ENCODE assay signal across 1 cellular context in genomic region chr17:74430706-74431567, GRCh38.
A peak's percentile ranks its signal among the peaks of the same experiment; 100 is the strongest.
TF ChIP-seq lines count a peak whose summit lies in the region.

No MANE protein-coding gene starts in this region.

TF ChIP-seq in K562, 482 proteins besides CTCF, POLR2A, EP300 and RAD21 (continued from another document):
- TF ChIP-seq ARID4B (CRISPR knock-in tag; IDR thresholded peaks at IDR 0.05) (peak; percentile 69; the same call in 1 of the 2 replicates), CSDE1 (IDR thresholded peaks at IDR 0.05) (no peak), ZNF217 (CRISPR knock-in tag; IDR thresholded peaks at IDR 0.05) (no peak), L3MBTL2 (IDR thresholded peaks at IDR 0.05) (no peak), ZNF696 (CRISPR knock-in tag; conservative IDR thresholded peaks at IDR 0.05) (no peak), JUND (IDR thresholded peaks at IDR 0.05; ENCODE audit: borderline replicate concordance, low read depth, low read length) (peak; percentile 79), JUND (tag; IDR thresholded peaks at IDR 0.05; ENCODE audit: borderline replicate concordance, low read depth, low read length) (peak; percentile 57; the same call in 1 of the 3 replicates), MEF2D (tag; conservative IDR thresholded peaks at IDR 0.05; ENCODE audit: low read depth) (no peak), ZFP30 (CRISPR knock-in tag; IDR thresholded peaks at IDR 0.05; ENCODE audit: borderline replicate concordance) (no peak), RHOXF2B (CRISPR knock-in tag; conservative IDR thresholded peaks at IDR 0.05) (no peak), STAG1 (CRISPR knock-in tag; IDR thresholded peaks at IDR 0.05; ENCODE audit: borderline replicate concordance) (no peak), ZNF764 (CRISPR knock-in tag; IDR thresholded peaks at IDR 0.05; ENCODE audit: low read depth) (no peak), MIER1 (IDR thresholded peaks at IDR 0.05; ENCODE audit: low read depth) (no peak), TCF3 (CRISPR knock-in tag; IDR thresholded peaks at IDR 0.05) (no peak), NFE2 (IDR thresholded peaks at IDR 0.05; ENCODE audit: low read depth) (no peak), ZNF146 (CRISPR knock-in tag; IDR thresholded peaks at IDR 0.05; ENCODE audit: unreplicated experiment) (no peak), ZNF407 (IDR thresholded peaks at IDR 0.05; ENCODE audit: low read depth) (no peak), PHB (CRISPR knock-in tag; IDR thresholded peaks at IDR 0.05) (no peak), ZNF3 (CRISPR knock-in tag; IDR thresholded peaks at IDR 0.05) (no peak), PTBP1 (IDR thresholded peaks at IDR 0.05; ENCODE audit: low read depth, low read length) (no peak), TCFL5 (CRISPR knock-in tag; conservative IDR thresholded peaks at IDR 0.05) (no peak), EGR1 (conservative IDR thresholded peaks at IDR 0.05) (peak; percentile 49), MTA1 (IDR thresholded peaks at IDR 0.05; ENCODE audit: borderline replicate concordance) (no peak), ZNF408 (CRISPR knock-in tag; IDR thresholded peaks at IDR 0.05; ENCODE audit: low read depth) (no peak), CTBP1 (IDR thresholded peaks at IDR 0.05; ENCODE audit: borderline replicate concordance) (peak; percentile 10; the same call in 1 of the 2 replicates), SREBF2 (CRISPR knock-in tag; IDR thresholded peaks at IDR 0.05) (no peak), ZNF589 (CRISPR knock-in tag; IDR thresholded peaks at IDR 0.05; ENCODE audit: low read depth) (no peak), KDM5B (IDR thresholded peaks at IDR 0.05; ENCODE audit: insufficient replicate concordance, low read depth, low read length) (no peak), EHMT2 (IDR thresholded peaks at IDR 0.05) (no peak), NFRKB (IDR thresholded peaks at IDR 0.05; ENCODE audit: low read depth) (no peak), MEF2A (IDR thresholded peaks at IDR 0.05; ENCODE audit: control insufficient read depth, low read depth, low read length) (no peak), C11orf30 (IDR thresholded peaks at IDR 0.05; ENCODE audit: low read depth) (no peak), CHD2 (IDR thresholded peaks at IDR 0.05; ENCODE audit: low read depth, low read length) (no peak), ELF1 (tag; IDR thresholded peaks at IDR 0.05) (no peak), GATA2 (CRISPR knock-in tag; IDR thresholded peaks at IDR 0.05) (no peak), NR4A1 (CRISPR knock-in tag; IDR thresholded peaks at IDR 0.05) (no peak), NR4A1 (tag; IDR thresholded peaks at IDR 0.05) (no peak), ETV5 (CRISPR knock-in tag; IDR thresholded peaks at IDR 0.05; ENCODE audit: low read depth) (peak; percentile 4; the same call in 1 of the 2 replicates), PHB2 (IDR thresholded peaks at IDR 0.05; ENCODE audit: low read depth) (no peak), ZNF197 (CRISPR knock-in tag; IDR thresholded peaks at IDR 0.05; ENCODE audit: low read depth) (no peak), NFIX (CRISPR knock-in tag; IDR thresholded peaks at IDR 0.05; ENCODE audit: low read depth) (no peak), SRSF7 (optimal IDR thresholded peaks at IDR 0.05; ENCODE audit: low read depth, low read length) (no peak), THRAP3 (IDR thresholded peaks at IDR 0.05; ENCODE audit: borderline replicate concordance) (no peak), HMGN3 (IDR thresholded peaks at IDR 0.05; ENCODE audit: borderline replicate concordance, extremely low read depth, insufficient read length, low read depth, low read length) (no peak)
- TF ChIP-seq, protein P1, sequence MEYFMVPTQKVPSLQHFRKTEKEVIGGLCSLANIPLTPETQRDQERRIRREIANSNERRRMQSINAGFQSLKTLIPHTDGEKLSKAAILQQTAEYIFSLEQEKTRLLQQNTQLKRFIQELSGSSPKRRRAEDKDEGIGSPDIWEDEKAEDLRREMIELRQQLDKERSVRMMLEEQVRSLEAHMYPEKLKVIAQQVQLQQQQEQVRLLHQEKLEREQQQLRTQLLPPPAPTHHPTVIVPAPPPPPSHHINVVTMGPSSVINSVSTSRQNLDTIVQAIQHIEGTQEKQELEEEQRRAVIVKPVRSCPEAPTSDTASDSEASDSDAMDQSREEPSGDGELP (CRISPR knock-in tag; IDR thresholded peaks at IDR 0.05; ENCODE audit: borderline replicate concordance), result peak; percentile 97
- TF ChIP-seq, protein P2, sequence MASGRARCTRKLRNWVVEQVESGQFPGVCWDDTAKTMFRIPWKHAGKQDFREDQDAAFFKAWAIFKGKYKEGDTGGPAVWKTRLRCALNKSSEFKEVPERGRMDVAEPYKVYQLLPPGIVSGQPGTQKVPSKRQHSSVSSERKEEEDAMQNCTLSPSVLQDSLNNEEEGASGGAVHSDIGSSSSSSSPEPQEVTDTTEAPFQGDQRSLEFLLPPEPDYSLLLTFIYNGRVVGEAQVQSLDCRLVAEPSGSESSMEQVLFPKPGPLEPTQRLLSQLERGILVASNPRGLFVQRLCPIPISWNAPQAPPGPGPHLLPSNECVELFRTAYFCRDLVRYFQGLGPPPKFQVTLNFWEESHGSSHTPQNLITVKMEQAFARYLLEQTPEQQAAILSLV (tag; IDR thresholded peaks at IDR 0.05), result no peak
- TF ChIP-seq, protein P3, sequence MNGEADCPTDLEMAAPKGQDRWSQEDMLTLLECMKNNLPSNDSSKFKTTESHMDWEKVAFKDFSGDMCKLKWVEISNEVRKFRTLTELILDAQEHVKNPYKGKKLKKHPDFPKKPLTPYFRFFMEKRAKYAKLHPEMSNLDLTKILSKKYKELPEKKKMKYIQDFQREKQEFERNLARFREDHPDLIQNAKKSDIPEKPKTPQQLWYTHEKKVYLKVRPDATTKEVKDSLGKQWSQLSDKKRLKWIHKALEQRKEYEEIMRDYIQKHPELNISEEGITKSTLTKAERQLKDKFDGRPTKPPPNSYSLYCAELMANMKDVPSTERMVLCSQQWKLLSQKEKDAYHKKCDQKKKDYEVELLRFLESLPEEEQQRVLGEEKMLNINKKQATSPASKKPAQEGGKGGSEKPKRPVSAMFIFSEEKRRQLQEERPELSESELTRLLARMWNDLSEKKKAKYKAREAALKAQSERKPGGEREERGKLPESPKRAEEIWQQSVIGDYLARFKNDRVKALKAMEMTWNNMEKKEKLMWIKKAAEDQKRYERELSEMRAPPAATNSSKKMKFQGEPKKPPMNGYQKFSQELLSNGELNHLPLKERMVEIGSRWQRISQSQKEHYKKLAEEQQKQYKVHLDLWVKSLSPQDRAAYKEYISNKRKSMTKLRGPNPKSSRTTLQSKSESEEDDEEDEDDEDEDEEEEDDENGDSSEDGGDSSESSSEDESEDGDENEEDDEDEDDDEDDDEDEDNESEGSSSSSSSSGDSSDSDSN (IDR thresholded peaks at IDR 0.05; ENCODE audit: borderline replicate concordance in 1 of 2, low read depth in 2 of 2, low read length in 2 of 2), result peak in 1 of 2 experiments; percentile 75; a peak in 1 of 4 replicates
